Comparison of ENCODE assay signal across 11 cellular contexts in genomic region chr6:137237413-137238170, GRCh38. TPM values are rescaled to one million over a fixed set of nuclear protein-coding genes. Genes with fewer than 3 reads are reported as not detected.
DNase-seq lines count a peak whose midpoint lies in the region; ATAC-seq and TF ChIP-seq lines count a peak whose summit lies in the region.
"Had no signal": no experiment of that assay in that cellular context is flagged by ENCODE, and none has a peak within 500 bp of the region (broad histone marks: within the 10 kb centered on the region; RNA-seq: fewer than 3 reads in every experiment).

No MANE protein-coding gene starts in this region.

- no peaks in the 10 kb centered on the region for H4K20me1 ChIP-seq in OCI-LY7 (ENCODE audit: insufficient read depth, low read length)

- H3K9ac ChIP-seq in mesendoderm (ENCODE audit: low read length): no peak overlapping the region

- no peak overlapping the region for H3K27ac ChIP-seq in mesendoderm (ENCODE audit: low read depth, low read length)
- H3K27ac ChIP-seq in OCI-LY7 (ENCODE audit: low read depth, low read length, poor library complexity, severe bottlenecking): no peak overlapping the region

- H3K4me2 ChIP-seq in mesendoderm (ENCODE audit: low read length) (no peak overlapping the region), OCI-LY7 (ENCODE audit: low read length) (no peak overlapping the region)

- H3K4me3 ChIP-seq in AG09309 (ENCODE audit: control insufficient read depth, low read depth, low read length) (no peak overlapping the region), cardiac fibroblast (replicated peaks in 1 of 2; ENCODE audit: low read depth in 2 of 2, low read length in 2 of 2) (no peak overlapping the region), mesendoderm (ENCODE audit: low read length) (no peak overlapping the region), OCI-LY7 (ENCODE audit: low read depth, low read length, poor library complexity, severe bottlenecking) (no peak overlapping the region)

- no peaks in the 10 kb centered on the region for H3K9me2 ChIP-seq in OCI-LY7 (ENCODE audit: insufficient read depth, low read length)

- no peaks in the 10 kb centered on the region for H3K79me1 ChIP-seq in mesendoderm (ENCODE audit: low read length)

- TF ChIP-seq CTCF in AG09309 (IDR thresholded peaks at IDR 0.05; ENCODE audit: control insufficient read depth, insufficient read depth, low read depth, low read length, missing control alignments) (no peak), cardiac fibroblast (IDR thresholded peaks at IDR 0.05; ENCODE audit: low read depth, low read length) (no peak), OCI-LY7 (conservative IDR thresholded peaks at IDR 0.05; ENCODE audit: low read length) (no peak)

- peak overlapping the region; percentile 68 for H3K18ac ChIP-seq in mesendoderm (ENCODE audit: low read length)

- ATAC-seq in HG02852 (IDR thresholded peaks at IDR 0.05; ENCODE audit: unreplicated experiment): no peak

- H2AFZ ChIP-seq in OCI-LY7 (ENCODE audit: low read length): no peak overlapping the region

- no peaks in the 10 kb centered on the region for H3K4me1 ChIP-seq in mesendoderm (ENCODE audit: control insufficient read depth, low read depth, low read length)
- H3K4me1 ChIP-seq in OCI-LY7 (ENCODE audit: insufficient read depth, low read length, poor library complexity, severe bottlenecking): peaks cover 35% of the 10 kb centered on the region

- no peak overlapping the region for H3K23ac ChIP-seq in mesendoderm (ENCODE audit: low read length)

- no peaks in the 10 kb centered on the region for H3K27me3 ChIP-seq in mesendoderm (ENCODE audit: insufficient read depth, low read length, poor library complexity)

- H3K36me3 ChIP-seq in mesendoderm (ENCODE audit: control insufficient read depth, insufficient read depth, low read length) (no peaks in the 10 kb centered on the region), OCI-LY7 (ENCODE audit: insufficient read depth, low read length) (no peaks in the 10 kb centered on the region; the same call in 1 of the 2 replicates)

- no peak overlapping the region for H3K56ac ChIP-seq in mesendoderm (ENCODE audit: low read length)

- H2BK120ac ChIP-seq in mesendoderm (ENCODE audit: low read depth, low read length): no peak overlapping the region

- no TSS peak for BruUV-seq in OCI-LY7 (replicated peaks; lab: Mats Ljungman, UMichigan)

- H4K8ac ChIP-seq in mesendoderm (ENCODE audit: low read depth, low read length): no peak overlapping the region

- no peaks in the 10 kb centered on the region for H3K79me2 ChIP-seq in mesendoderm (ENCODE audit: control insufficient read depth, insufficient read depth, low read length)
- H3K79me2 ChIP-seq in OCI-LY7 (ENCODE audit: insufficient read depth, low read depth, low read length): no peaks in the 10 kb centered on the region

- no peak overlapping the region for H4K5ac ChIP-seq in mesendoderm (ENCODE audit: low read length)

- peaks cover 12% of the 10 kb centered on the region; the same call in 1 of the 2 replicates for H3K9me3 ChIP-seq in OCI-LY7 (ENCODE audit: low read length)

- CTCF ChIA-PET in OCI-LY7 (lab: Charles Lee; ENCODE audit: unreplicated experiment): no interaction called here

- H2BK15ac ChIP-seq in mesendoderm (replicated peaks; ENCODE audit: low read depth): no peak overlapping the region

- intact Hi-C loops in OCI-LY7 (cut with micrococcal nuclease; ENCODE audit: unreplicated experiment): loop anchor here (10.0 kb wide), 1 partner anchor 1537 kb away; the partner anchor contains the start of gene CCDC28A

- H2BK5ac ChIP-seq in mesendoderm (ENCODE audit: low read length): no peak overlapping the region

- no peak overlapping the region for H3K4ac ChIP-seq in mesendoderm (ENCODE audit: low read depth, low read length)

- peak; percentile 62 for DNase-seq in AG09309 (ENCODE audit: low read depth)
- DNase-seq in HT1080 (ENCODE audit: low read depth): peak; percentile 78
- DNase-seq in cardiac fibroblast (ENCODE audit: low read depth in 2 of 2): peak; percentile 73 to 87
- peak; percentile 82 for DNase-seq in mesendoderm
- no peak for DNase-seq in NCI-H187 (lab: John Stamatoyannopoulos, UW)
- DNase-seq in OCI-LY7 (ENCODE audit: low spot score): no peak
- DNase-seq in GM19238 (ENCODE audit: insufficient read length, low spot score): no peak
- DNase-seq: activated B cell treated with CpG ODN at 0.5 μM for 24 hours; activated naive CD8-positive, alpha-beta T cell treated with anti-CD3 and anti-CD28 coated beads, Interleukin-2, amount 10 ng/mL, durations not matched to agents 7 days and 5 days; COR-L47 had no signal

- POLR2A ChIA-PET in OCI-LY7 (lab: Charles Lee): interaction anchor here (0.6 to 1.9 kb wide), 6 partner anchors 10 to 187 kb away, joined by 3 to 13 read pairs (median 4); no protein-coding TSS in a partner anchor

- H2AK5ac ChIP-seq in mesendoderm (ENCODE audit: low read length): no peak overlapping the region

RNA-seq across cellular contexts. Expression of gene IFNGR1, which starts 18.4 kb away (rescaled TPM):
- 17.1 and 19.1 TPM in 2 replicates for total RNA-seq in HT1080 (2014; rRNA removed; shearing (Covaris generic))
- polyA plus RNA-seq in HT1080 (2015; cell fraction: cytosol; rRNA removed): 26.9 and 30.2 TPM in 2 replicates
- 36.6 and 42.1 TPM in 2 replicates for polyA plus RNA-seq in HT1080 (2015; cell fraction: nucleus; rRNA removed)
- polyA plus RNA-seq in mesendoderm (2013, experiment 1 of 2): 18.6 TPM
- polyA plus RNA-seq in mesendoderm (2013, experiment 2 of 2): 19.6 TPM
- 23.2 and 25.6 TPM in 2 replicates for total RNA-seq in OCI-LY7 (2014; rRNA removed; shearing (Covaris generic))
- 22.8 and 23.6 TPM in 2 replicates for total RNA-seq in OCI-LY7 (2022)

Comparison
In these comparisons a context has a peak if more than half of its experiments do, and no peak if none do; other contexts are left out.
1. DNase-seq: peak in AG09309 (single experiment), HT1080 (single experiment), cardiac fibroblast (2 of 2) and mesendoderm (single experiment); none in NCI-H187 (0 of 2), OCI-LY7 (single experiment) and GM19238 (single experiment).